Comparison of ENCODE assay signal across 16 cellular contexts in genomic region chr2:118709786-118710185, GRCh38.
A peak's percentile ranks its signal among the peaks of the same experiment; 100 is the strongest.
DNase-seq lines count a peak whose midpoint lies in the region; ATAC-seq, FAIRE-seq and TF ChIP-seq lines count a peak whose summit lies in the region.
"Had no signal": no experiment of that assay in that cellular context is flagged by ENCODE, and none has a peak within 500 bp of the region (broad histone marks: within the 10 kb centered on the region; RNA-seq: fewer than 3 reads in every experiment).

No MANE protein-coding gene starts in this region.

- no peaks in the 10 kb centered on the region for H3K9me2 ChIP-seq in GM23248 (ENCODE audit: insufficient read depth)

- DNase-seq in GM23248 (peak; percentile 13), K562 (ENCODE audit: extremely low read depth in 1 of 4, low spot score in 3 of 4) (no peak), fibroblast of gingiva (ENCODE audit: low read depth) (peak; percentile 37), iris pigment epithelial cell (ENCODE audit: low read depth) (peak; percentile 51), right lobe of liver (no peak), activated gamma-delta T cell (lab: John Stamatoyannopoulos, UW) (no peak)
- DNase-seq in stimulated activated CD4-positive, alpha-beta T cell treated with anti-CD3 and anti-CD28 coated beads, Interleukin-2, amount 100 ng/mL, for 24 hours = no peak
- DNase-seq: 8988T; Calu3; CD8-positive, alpha-beta T cell; DMS79 treated with DMSO at 0.1 percent for 48 hours; GF-D8; H9 had no signal

- no peak for FAIRE-seq in K562 (lab: Jason Lieb, UNC)
- FAIRE-seq: H1 had no signal

- H3K4me2 ChIP-seq in GM23248 (ENCODE audit: unreplicated experiment) (no peak overlapping the region), K562 (ENCODE audit: insufficient read depth, low read length) (no peak overlapping the region)
- H3K4me2 ChIP-seq: BLaER1 treated with 17β-estradiol and CSF1 and Interleukin-3, amounts not matched to agents 10 nM and 100 nM had no signal

- H3K79me2 ChIP-seq in GM23248 (ENCODE audit: insufficient read depth) (no peaks in the 10 kb centered on the region), K562 (ENCODE audit: control insufficient read depth, insufficient read depth, low read length) (no peaks in the 10 kb centered on the region)

- no peaks in the 10 kb centered on the region for H3K9me1 ChIP-seq in K562 (ENCODE audit: control insufficient read depth, insufficient read depth, low read length)

- H3K4me1 ChIP-seq in GM23248 (ENCODE audit: insufficient read depth) = peaks cover 9% of the 10 kb centered on the region
- peaks cover 0 to 21% of the 10 kb centered on the region in 2 experiments; a peak in 4 of 5 replicates for H3K4me1 ChIP-seq in K562 (replicated peaks in 1 of 2; ENCODE audit: control insufficient read depth in 2 of 2, insufficient read depth in 2 of 2, low read length in 2 of 2)
- no peaks in the 10 kb centered on the region for H3K4me1 ChIP-seq in right lobe of liver

- H3K9ac ChIP-seq in GM23248 (no peak overlapping the region), K562 (ENCODE audit: insufficient read depth in 1 of 2, low read depth in 2 of 2, low read length in 2 of 2) (no peak overlapping the region)
- H3K9ac ChIP-seq: BLaER1 treated with 17β-estradiol and CSF1 and Interleukin-3, amounts not matched to agents 10 nM and 100 nM had no signal

- in situ Hi-C loops in GM23248 (cut with MboI) (no loop called here), K562 (cut with MboI) (no loop called here)

- H3K27ac ChIP-seq in GM23248 (no peak overlapping the region), K562 (ENCODE audit: extremely low read depth, low read depth, low read length) (no peak overlapping the region), right lobe of liver (no peak overlapping the region)
- H3K27ac ChIP-seq: BLaER1 treated with 17β-estradiol and CSF1 and Interleukin-3, amounts not matched to agents 10 nM and 100 nM had no signal

- BruUV-seq in K562 (replicated peaks; lab: Mats Ljungman, UMichigan) = no TSS peak

- ATAC-seq in K562 (no peak), HG03095 (IDR thresholded peaks at IDR 0.05; ENCODE audit: unreplicated experiment) (no peak), right lobe of liver (no peak)
- ATAC-seq: CD8-positive, alpha-beta T cell had no signal

- TF ChIP-seq RAD21 in K562 (CRISPR knock-in tag; conservative IDR thresholded peaks at IDR 0.05 in 1 of 2, IDR thresholded peaks at IDR 0.05 in 1 of 2) = no peak

- no peaks in the 10 kb centered on the region for H3F3A ChIP-seq in GM23248 (ENCODE audit: insufficient read depth)

- TF ChIP-seq EP300 in K562 (IDR thresholded peaks at IDR 0.05; ENCODE audit: low read length) = no peak

- H4K20me1 ChIP-seq in GM23248 (ENCODE audit: insufficient read depth) (no peaks in the 10 kb centered on the region), K562 (replicated peaks; ENCODE audit: control insufficient read depth, insufficient read depth, low read length) (no peaks in the 10 kb centered on the region)
- H4K20me1 ChIP-seq: BLaER1 treated with 17β-estradiol and CSF1 and Interleukin-3, amounts not matched to agents 10 nM and 100 nM had no signal

- no peak for TF ChIP-seq POLR2A in K562 (conservative IDR thresholded peaks at IDR 0.05)
- no peak for TF ChIP-seq POLR2A in right lobe of liver (IDR thresholded peaks at IDR 0.05)

- CTCF ChIA-PET in K562 (lab: Yijun Ruan, JAX; ENCODE audit: low intra/inter-chr PET ratio) = no interaction called here

- intact Hi-C loops in K562 (cut with micrococcal nuclease) (no loop called here), right lobe of liver (cut with DNase I) (no loop called here)

- no peaks in the 10 kb centered on the region for H3K27me3 ChIP-seq in GM23248 (replicated peaks; ENCODE audit: insufficient read depth)
- no peaks in the 10 kb centered on the region; a peak in 1 of 5 replicates for H3K27me3 ChIP-seq in K562 (ENCODE audit: control insufficient read depth in 2 of 2, insufficient read depth in 2 of 2, low read length in 2 of 2)
- no peaks in the 10 kb centered on the region for H3K27me3 ChIP-seq in right lobe of liver
- H3K27me3 ChIP-seq: BLaER1 treated with 17β-estradiol and CSF1 and Interleukin-3, amounts not matched to agents 10 nM and 100 nM had no signal

- no peak overlapping the region for H3K4me3 ChIP-seq in GM23248
- no peak overlapping the region for H3K4me3 ChIP-seq in K562
- no peak overlapping the region for H3K4me3 ChIP-seq in right lobe of liver
- H3K4me3 ChIP-seq: BLaER1 treated with 17β-estradiol and CSF1 and Interleukin-3, amounts not matched to agents 10 nM and 100 nM had no signal

- H3K36me3 ChIP-seq in GM23248 (ENCODE audit: low read depth) = no peaks in the 10 kb centered on the region
- no peaks in the 10 kb centered on the region for H3K36me3 ChIP-seq in K562 (ENCODE audit: control insufficient read depth, insufficient read depth, low read length)
- H3K36me3 ChIP-seq in right lobe of liver = no peaks in the 10 kb centered on the region
- H3K36me3 ChIP-seq: BLaER1 treated with 17β-estradiol and CSF1 and Interleukin-3, amounts not matched to agents 10 nM and 100 nM had no signal

- POLR2A ChIA-PET in K562 (lab: Yijun Ruan, JAX) = no interaction called here

- H3K9me3 ChIP-seq in GM23248 (ENCODE audit: low read depth) (no peaks in the 10 kb centered on the region), K562 (replicated peaks; ENCODE audit: control insufficient read depth, insufficient read depth, low read depth, low read length) (no peaks in the 10 kb centered on the region), right lobe of liver (no peaks in the 10 kb centered on the region)

- TF ChIP-seq CTCF in K562 (IDR thresholded peaks at IDR 0.05 in 2 of 3, conservative IDR thresholded peaks at IDR 0.05 in 1 of 3; ENCODE audit: insufficient read depth in 2 of 3, low read depth in 1 of 3, low read length in 3 of 3) = no peak
- no peak for TF ChIP-seq CTCF in right lobe of liver (IDR thresholded peaks at IDR 0.05)

- H2AFZ ChIP-seq in GM23248 (no peak overlapping the region), K562 (ENCODE audit: low read depth, low read length) (peak overlapping the region; percentile 14; the same call in 1 of the 2 replicates)

- 60 to 70% methylated on average over 3 of the region's 3 CpGs for WGBS in GM23248 (ENCODE audit: low coverage in 1 of 2, low lambda C conversion rate in 2 of 2, missing lambda C conversion rate in 2 of 2), 2 experiments
- 38% methylated on average over 3 of the region's 3 CpGs for WGBS in K562 (ENCODE audit: insufficient coverage, low coverage, missing lambda C conversion rate)
- 36% methylated on average over 3 of the region's 3 CpGs for WGBS in right lobe of liver (ENCODE audit: insufficient coverage, low coverage, low lambda C conversion rate, missing lambda C conversion rate)

TF ChIP-seq in K562, 482 proteins besides CTCF, POLR2A, EP300 and RAD21:
- no peak for TF ChIP-seq MYC (IDR thresholded peaks at IDR 0.05; ENCODE audit: low read depth, low read length)
- TF ChIP-seq MYC (CRISPR knock-in tag; IDR thresholded peaks at IDR 0.05; ENCODE audit: borderline replicate concordance, low read depth) = no peak
- TF ChIP-seq GTF2B (IDR thresholded peaks at IDR 0.05; ENCODE audit: extremely low read depth, insufficient read length) = no peak
- no peak for TF ChIP-seq ZNF639 (CRISPR knock-in tag; conservative IDR thresholded peaks at IDR 0.05 in 1 of 2, IDR thresholded peaks at IDR 0.05 in 1 of 2)
- TF ChIP-seq TEAD2 (tag; IDR thresholded peaks at IDR 0.05) = no peak
- TF ChIP-seq MXD1 (CRISPR knock-in tag; IDR thresholded peaks at IDR 0.05; ENCODE audit: borderline replicate concordance, poor library complexity, severe bottlenecking) = no peak
- TF ChIP-seq HNRNPL (IDR thresholded peaks at IDR 0.05; ENCODE audit: low read depth, low read length) = no peak
- TF ChIP-seq KDM4B (IDR thresholded peaks at IDR 0.05; ENCODE audit: borderline replicate concordance in 2 of 2, low read depth in 1 of 2) = no peak
- TF ChIP-seq RBFOX2 (IDR thresholded peaks at IDR 0.05; ENCODE audit: low read depth, low read length) = no peak
- no peak for TF ChIP-seq NCOA4 (IDR thresholded peaks at IDR 0.05; ENCODE audit: partially characterized antibody)

Comparison
In these comparisons a context has a peak if more than half of its experiments do, and no peak if none do; other contexts are left out.
1. DNase-seq: peak in GM23248 (single experiment), fibroblast of gingiva (single experiment) and iris pigment epithelial cell (single experiment); none in K562 (0 of 4), stimulated activated CD4-positive, alpha-beta T cell treated with anti-CD3 and anti-CD28 coated beads, Interleukin-2, amount 100 ng/mL, for 24 hours (0 of 2), right lobe of liver (0 of 3) and activated gamma-delta T cell (single experiment).